8 cellular contexts compared by ENCODE assay signal in the genomic region with DNA sequence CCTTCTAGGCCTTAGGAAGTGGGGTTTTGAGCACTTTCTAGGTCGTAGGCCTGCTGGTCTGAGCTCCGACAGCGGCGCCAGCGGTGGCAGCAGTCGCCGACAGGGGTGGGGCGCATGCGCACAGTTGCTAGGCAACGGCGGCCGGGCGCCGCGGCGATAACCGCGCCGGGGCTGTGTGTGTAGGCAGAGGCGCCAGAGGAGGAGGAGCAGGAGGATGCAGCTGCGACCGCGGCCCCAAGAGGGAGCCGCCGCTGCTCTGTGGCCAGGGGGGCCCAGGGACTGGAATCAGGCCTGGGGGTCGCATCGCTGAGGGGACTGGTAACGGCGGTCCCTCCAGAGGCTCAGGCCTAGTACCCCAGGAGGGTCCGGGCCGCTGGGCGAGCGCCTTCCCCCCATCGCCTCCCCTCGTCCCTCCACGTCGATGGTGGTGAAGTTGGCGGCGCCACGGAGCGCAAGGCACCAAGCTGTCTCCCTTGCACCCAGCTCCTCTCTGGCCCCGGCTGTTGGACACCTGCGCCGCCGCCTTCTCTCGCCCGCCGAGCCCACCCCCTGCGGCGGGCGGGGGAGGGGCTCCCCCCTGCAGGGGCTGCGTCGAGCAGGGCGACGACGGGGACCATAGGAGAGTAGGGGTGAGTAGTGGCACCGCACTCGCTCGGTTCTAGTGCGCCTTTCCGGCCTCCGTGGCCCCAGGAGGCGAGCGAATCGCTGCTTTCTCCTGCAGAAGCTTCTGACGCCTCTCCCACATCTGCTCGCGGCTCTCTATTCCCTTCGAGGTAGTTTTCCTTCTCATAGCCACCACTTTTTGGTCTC. TPM values are rescaled to one million over a fixed set of nuclear protein-coding genes. Genes with fewer than 3 reads are reported as not detected.
A peak's percentile ranks its signal among the peaks of the same experiment; 100 is the strongest.
DNase-seq lines count a peak whose midpoint lies in the region; ATAC-seq and TF ChIP-seq lines count a peak whose summit lies in the region.

A gene (plus strand): TSS at position 186 of the 810 bp plus-strand sequence.

- H3K9ac ChIP-seq in endodermal cell (ENCODE audit: extremely low read depth, low read length, poor library complexity, severe bottlenecking) = peak within 1 kb of the TSS; percentile 63

- H3K27ac Mint-ChIP-seq in endodermal cell = peak within 1 kb of the TSS; percentile 93
- peak within 1 kb of the TSS; percentile 98 for H3K27ac Mint-ChIP-seq in mesothelial cell of epicardium

- H3K27me3 Mint-ChIP-seq in endodermal cell (ENCODE audit: insufficient read depth) (no peaks in the 10 kb centered on the region), mesothelial cell of epicardium (ENCODE audit: low read depth) (no peaks in the 10 kb centered on the region)

- H3K9me3 Mint-ChIP-seq in endodermal cell = peaks cover 21% of the 10 kb centered on the region
- peaks cover 22% of the 10 kb centered on the region for H3K9me3 Mint-ChIP-seq in mesothelial cell of epicardium

- peak; percentile 93 for ATAC-seq in HG02763 (IDR thresholded peaks at IDR 0.05; ENCODE audit: unreplicated experiment)

- H3K4me1 Mint-ChIP-seq in endodermal cell = peaks cover 1% of the 10 kb centered on the region
- H3K4me1 Mint-ChIP-seq in mesothelial cell of epicardium = peaks cover 9% of the 10 kb centered on the region

- no peaks in the 10 kb centered on the region for H3K36me3 Mint-ChIP-seq in endodermal cell (ENCODE audit: low read depth)
- H3K36me3 Mint-ChIP-seq in mesothelial cell of epicardium = no peaks in the 10 kb centered on the region

- peak within 1 kb of the TSS; percentile 83 for H3K4me3 Mint-ChIP-seq in endodermal cell
- peak within 1 kb of the TSS; percentile 89 for H3K4me3 Mint-ChIP-seq in mesothelial cell of epicardium

- no peaks in the 10 kb centered on the region for H3K36me3 ChIP-seq in endodermal cell (ENCODE audit: control insufficient read depth, insufficient read depth, low read length)

- no peaks in the 10 kb centered on the region for H3K27me3 ChIP-seq in endodermal cell (ENCODE audit: control insufficient read depth, insufficient read depth, low read length, poor library complexity, severe bottlenecking)

- H3K4me1 ChIP-seq in endodermal cell (ENCODE audit: control insufficient read depth, insufficient read depth, low read length) = no peaks in the 10 kb centered on the region

- H3K9me3 ChIP-seq in endodermal cell (ENCODE audit: control insufficient read depth, low read length) = no peaks in the 10 kb centered on the region

- TF ChIP-seq CTCF in GM13976 (IDR thresholded peaks at IDR 0.05; ENCODE audit: borderline replicate concordance, control extremely low read depth, extremely low read depth, insufficient read depth, missing control alignments) = peak; percentile 44
- TF ChIP-seq CTCF in endodermal cell (conservative IDR thresholded peaks at IDR 0.05) = peak; percentile 75
- no peak for TF ChIP-seq CTCF in mesothelial cell of epicardium (IDR thresholded peaks at IDR 0.05; ENCODE audit: unreplicated experiment)

- 0 to 1% methylated on average over 2 to 66 of the region's 69 CpGs for whole genome bisulfite sequencing in endodermal cell (ENCODE audit: insufficient coverage in 1 of 2, insufficient read length in 1 of 2), 2 experiments

- peak within 1 kb of the TSS; percentile 83 for H3K27ac ChIP-seq in endodermal cell (ENCODE audit: low read depth, low read length)

- peak; percentile 83 for DNase-seq in GM13976 (ENCODE audit: low spot score)
- DNase-seq in NCI-H510A (lab: John Stamatoyannopoulos, UW) = peak; percentile 35
- DNase-seq in activated CD8-positive, alpha-beta memory T cell treated with anti-CD3 and anti-CD28 coated beads for 48 hours (ENCODE audit: low read depth in 2 of 3, low spot score in 2 of 3) = peak; percentile 49 to 74 (median 51)
- peak; percentile 93 for DNase-seq in endodermal cell
- peak; percentile 77 to 87 for DNase-seq in mesothelial cell of epicardium (ENCODE audit: low spot score in 2 of 2, unreplicated experiment in 2 of 2)
- DNase-seq in stimulated activated CD8-positive, alpha-beta memory T cell treated with anti-CD3 and anti-CD28 coated beads, Interleukin-15, amount 100 ng/mL, for 4 hours (ENCODE audit: low read depth in 2 of 2) = peak; percentile 55 to 69
- no peak for DNase-seq in NCI-H2029 (lab: John Stamatoyannopoulos, UW)

- in situ Hi-C loops in GM13976 (cut with MboI; ENCODE audit: low sequenced_read_pairs, unreplicated experiment) = no loop called here

- peak within 1 kb of the TSS; percentile 85 for H3K4me3 ChIP-seq in endodermal cell (ENCODE audit: low read length)

RNA-seq across cellular contexts. Expression of the gene that starts here (rescaled TPM):
- total RNA-seq in endodermal cell (10 to 100 TPM in 1 of 2 donors, 1 to 10 TPM in 1; 6.2 to 11.6 TPM), mesothelial cell of epicardium (5.3 to 6.3 TPM (median 5.9 TPM) in 3 replicates)
- 3.3 TPM for polyA plus RNA-seq in endodermal cell (2013, experiment 1 of 2)
- 3.4 TPM for polyA plus RNA-seq in endodermal cell (2013, experiment 2 of 2)
